In the genomic region with DNA sequence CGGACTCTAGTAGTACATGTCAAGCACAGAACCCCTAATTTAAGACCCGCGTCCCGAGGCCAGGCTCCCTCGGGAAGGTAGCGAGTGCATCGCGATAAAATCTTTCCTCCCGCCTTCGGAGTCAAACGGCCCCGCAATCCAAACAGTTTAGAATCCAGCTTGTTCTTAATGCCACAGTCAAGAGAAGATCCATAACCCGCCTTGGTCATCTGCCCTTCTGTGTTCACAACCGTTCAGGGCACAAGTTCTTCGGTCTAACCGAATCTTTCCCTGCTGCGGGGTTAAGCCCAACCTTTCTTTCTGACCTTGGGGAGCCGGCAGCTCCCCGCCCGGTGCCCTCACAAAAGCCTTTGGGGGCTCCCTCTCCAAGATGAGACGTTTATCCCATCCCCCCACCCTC, we compare ENCODE assay signal across 8 cellular contexts. TPM values are rescaled to one million over a fixed set of nuclear protein-coding genes. Genes with fewer than 3 reads are reported as not detected.
DNase-seq lines count a peak whose midpoint lies in the region; ATAC-seq, FAIRE-seq and TF ChIP-seq lines count a peak whose summit lies in the region.

No MANE protein-coding gene starts in this region.

- no peak for TF ChIP-seq EP300 in A549 (IDR thresholded peaks at IDR 0.05)
- TF ChIP-seq EP300 in esophagus muscularis mucosa (IDR thresholded peaks at IDR 0.05): no peak

- H3K27ac ChIP-seq in A549: peak overlapping the region; percentile 89 to 95
- H3K27ac ChIP-seq in esophagus muscularis mucosa (replicated peaks in 1 of 4): peak overlapping the region; percentile 82 to 90 (median 86)

- intact Hi-C loops in esophagus muscularis mucosa (cut with DNase I): no loop called here

- H2AFZ ChIP-seq in neuron (ENCODE audit: low read depth, low read length): peak overlapping the region; percentile 71

- no peak for TF ChIP-seq CTCF in A549 (IDR thresholded peaks at IDR 0.05)
- TF ChIP-seq CTCF in GM12875 (IDR thresholded peaks at IDR 0.05; ENCODE audit: borderline replicate concordance, insufficient read depth, low read depth, low read length): no peak
- TF ChIP-seq CTCF in esophagus muscularis mucosa (IDR thresholded peaks at IDR 0.05): no peak

- H3K4me1 ChIP-seq in A549 (peaks cover 50% of the 10 kb centered on the region), esophagus muscularis mucosa (peaks cover 47 to 66% (median 60%) of the 10 kb centered on the region in 4 donors), neuron (ENCODE audit: insufficient read depth, low read length) (peaks cover 31% of the 10 kb centered on the region)

- WGBS in A549 (ENCODE audit: missing lambda C conversion rate): 2% methylated on average over 21 of the region's 21 CpGs
- WGBS in esophagus muscularis mucosa: 0% methylated on average over 20 of the region's 21 CpGs

- no peak for TF ChIP-seq RAD21 in A549 (conservative IDR thresholded peaks at IDR 0.05 in 1 of 2, IDR thresholded peaks at IDR 0.05 in 1 of 2)

- no peaks in the 10 kb centered on the region for H3K27me3 Mint-ChIP-seq in T-cell

- H3K9me3 ChIP-seq in A549: no peaks in the 10 kb centered on the region
- no peaks in the 10 kb centered on the region for H3K9me3 ChIP-seq in esophagus muscularis mucosa
- H3K9me3 ChIP-seq in neuron (ENCODE audit: low read length): no peaks in the 10 kb centered on the region

- POLR2A ChIA-PET in A549 (lab: Yijun Ruan, JAX) (interaction anchor here (0.6 to 1.6 kb wide), 4 partner anchors 10 to 629 kb away, joined by 3 to 8 read pairs (median 4); partner anchors contain the start of gene COG1), T-cell (lab: Charles Lee) (interaction anchor here in 1 of 2 donors (0.6 to 0.9 kb wide), 3 partner anchors 20 to 38 kb away, joined by 5 to 6 read pairs (median 5); no protein-coding TSS in a partner anchor)

- peaks cover 68 to 70% (median 69%) of the 10 kb centered on the region in 3 donors for H3K4me1 Mint-ChIP-seq in T-cell

- H3K4me2 ChIP-seq in A549: peak overlapping the region; percentile 94

- peaks cover 16% of the 10 kb centered on the region for H3K36me3 Mint-ChIP-seq in T-cell

- DNase-seq in A549 (ENCODE audit: low read depth in 1 of 2, low spot score in 1 of 2): peak; percentile 23 to 43
- DNase-seq in T-cell: no peak
- DNase-seq in esophagus muscularis mucosa (ENCODE audit: extremely low spot score): no peak
- DNase-seq in GM12892 (ENCODE audit: insufficient read length): no peak
- DNase-seq in NCI-H510A treated with DMSO at 0.1 percent for 48 hours (lab: John Stamatoyannopoulos, UW): no peak

- H3K4me3 Mint-ChIP-seq in T-cell: peak overlapping the region; percentile 92 to 97 (median 95)

- peak overlapping the region; percentile 70 to 96 for H3K27ac Mint-ChIP-seq in T-cell

- peak in 1 of 2 experiments; percentile 32; a peak in 3 of 6 replicates for ATAC-seq in A549
- no peak for ATAC-seq in T-cell (replicated peaks in 1 of 4)
- ATAC-seq in HG03139 (IDR thresholded peaks at IDR 0.05; ENCODE audit: unreplicated experiment): no peak

- H3K36me3 ChIP-seq in esophagus muscularis mucosa (peaks cover 0 to 18% (median 12%) of the 10 kb centered on the region in 4 donors), neuron (ENCODE audit: insufficient read depth, low read length) (peaks cover 16% of the 10 kb centered on the region)

- H3K4me3 ChIP-seq in A549 (peak overlapping the region; percentile 88), GM12875 (ENCODE audit: low read depth, low read length) (peak overlapping the region; percentile 87), esophagus muscularis mucosa (peak overlapping the region; percentile 71 to 97 (median 82)), neuron (ENCODE audit: low read length) (peak overlapping the region; percentile 90)

- H3K27me3 ChIP-seq in esophagus muscularis mucosa: no peaks in the 10 kb centered on the region
- H3K27me3 ChIP-seq in neuron (ENCODE audit: insufficient read depth, low read length): no peaks in the 10 kb centered on the region

- FAIRE-seq in A549 (lab: Jason Lieb, UNC): no peak
- FAIRE-seq in GM12892 (lab: Jason Lieb, UNC): no peak

- TF ChIP-seq POLR2A in A549 (IDR thresholded peaks at IDR 0.05; ENCODE audit: low read length) (no peak), esophagus muscularis mucosa (IDR thresholded peaks at IDR 0.05; ENCODE audit: low read depth) (no peak), GM12892 (IDR thresholded peaks at IDR 0.05; ENCODE audit: low read depth, low read length) (no peak)

- no peaks in the 10 kb centered on the region for H3K9me3 Mint-ChIP-seq in T-cell

- CTCF ChIA-PET in A549 (lab: Yijun Ruan, JAX): interaction anchor here (0.6 to 4.2 kb wide), 15 partner anchors 10 to 674 kb away, joined by 3 to 26 read pairs (median 6); no protein-coding TSS in a partner anchor
- CTCF ChIA-PET in T-cell (lab: Charles Lee): interaction anchor here (0.6 to 2.3 kb wide), 5 partner anchors 11 to 40 kb away, joined by 3 to 16 read pairs (median 4); partner anchors contain the start of gene COG1 (in 1 of the 2)

TF ChIP-seq in A549, 52 proteins besides CTCF, POLR2A, EP300 and RAD21:
- TF ChIP-seq EHMT2 (IDR thresholded peaks at IDR 0.05; ENCODE audit: low read depth) (no peak), RNF2 (IDR thresholded peaks at IDR 0.05; ENCODE audit: borderline replicate concordance, low read depth) (no peak), MYC (IDR thresholded peaks at IDR 0.05; ENCODE audit: borderline replicate concordance, low read length) (no peak), CBX2 (IDR thresholded peaks at IDR 0.05; ENCODE audit: borderline replicate concordance, low read depth) (no peak), ZFP36 (IDR thresholded peaks at IDR 0.05; ENCODE audit: borderline replicate concordance, partially characterized antibody) (no peak)
- TF ChIP-seq, protein P1, sequence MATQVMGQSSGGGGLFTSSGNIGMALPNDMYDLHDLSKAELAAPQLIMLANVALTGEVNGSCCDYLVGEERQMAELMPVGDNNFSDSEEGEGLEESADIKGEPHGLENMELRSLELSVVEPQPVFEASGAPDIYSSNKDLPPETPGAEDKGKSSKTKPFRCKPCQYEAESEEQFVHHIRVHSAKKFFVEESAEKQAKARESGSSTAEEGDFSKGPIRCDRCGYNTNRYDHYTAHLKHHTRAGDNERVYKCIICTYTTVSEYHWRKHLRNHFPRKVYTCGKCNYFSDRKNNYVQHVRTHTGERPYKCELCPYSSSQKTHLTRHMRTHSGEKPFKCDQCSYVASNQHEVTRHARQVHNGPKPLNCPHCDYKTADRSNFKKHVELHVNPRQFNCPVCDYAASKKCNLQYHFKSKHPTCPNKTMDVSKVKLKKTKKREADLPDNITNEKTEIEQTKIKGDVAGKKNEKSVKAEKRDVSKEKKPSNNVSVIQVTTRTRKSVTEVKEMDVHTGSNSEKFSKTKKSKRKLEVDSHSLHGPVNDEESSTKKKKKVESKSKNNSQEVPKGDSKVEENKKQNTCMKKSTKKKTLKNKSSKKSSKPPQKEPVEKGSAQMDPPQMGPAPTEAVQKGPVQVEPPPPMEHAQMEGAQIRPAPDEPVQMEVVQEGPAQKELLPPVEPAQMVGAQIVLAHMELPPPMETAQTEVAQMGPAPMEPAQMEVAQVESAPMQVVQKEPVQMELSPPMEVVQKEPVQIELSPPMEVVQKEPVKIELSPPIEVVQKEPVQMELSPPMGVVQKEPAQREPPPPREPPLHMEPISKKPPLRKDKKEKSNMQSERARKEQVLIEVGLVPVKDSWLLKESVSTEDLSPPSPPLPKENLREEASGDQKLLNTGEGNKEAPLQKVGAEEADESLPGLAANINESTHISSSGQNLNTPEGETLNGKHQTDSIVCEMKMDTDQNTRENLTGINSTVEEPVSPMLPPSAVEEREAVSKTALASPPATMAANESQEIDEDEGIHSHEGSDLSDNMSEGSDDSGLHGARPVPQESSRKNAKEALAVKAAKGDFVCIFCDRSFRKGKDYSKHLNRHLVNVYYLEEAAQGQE (IDR thresholded peaks at IDR 0.05): no peak
- TF ChIP-seq, protein P2, sequence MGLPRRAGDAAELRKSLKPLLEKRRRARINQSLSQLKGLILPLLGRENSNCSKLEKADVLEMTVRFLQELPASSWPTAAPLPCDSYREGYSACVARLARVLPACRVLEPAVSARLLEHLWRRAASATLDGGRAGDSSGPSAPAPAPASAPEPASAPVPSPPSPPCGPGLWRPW (IDR thresholded peaks at IDR 0.05): no peak

RNA-seq across cellular contexts. Expression of gene CPSF4L, which starts 30.3 kb away (rescaled TPM):
- polyA plus RNA-seq in A549 (2011; rRNA removed) (0.13 and 0.17 TPM in 2 replicates), A549 (2017; fragmentation: RNase III; extraction: RNeasy Plus Mini Kit Qiagen cat#74134 plus additional on column Dnase treatment) (not detected in 3 replicates)
- polyA plus RNA-seq in A549 (2012; cell fraction: cytosol; rRNA removed): not detected in 2 replicates
- polyA plus RNA-seq in A549 (2012; cell fraction: nucleus; rRNA removed): 0.27 TPM in 1 of 2 replicates, not detected in the other
- polyA minus RNA-seq in A549 (2011; rRNA and poly(A)+ RNA removed): not detected in 2 replicates
- total RNA-seq in T-cell (not detected), esophagus muscularis mucosa (not detected)
- not detected for polyA plus RNA-seq in GM12892 (2012; ENCODE audit: missing spikeins)

RNA-seq across cellular contexts. Expression of gene COG1, which starts 38.5 kb away (rescaled TPM):
- 26.0 and 30.6 TPM in 2 replicates for polyA plus RNA-seq in A549 (2011; rRNA removed)
- polyA plus RNA-seq in A549 (2012; cell fraction: cytosol; rRNA removed): 21.0 and 22.6 TPM in 2 replicates
- polyA plus RNA-seq in A549 (2012; cell fraction: nucleus; rRNA removed): 38.5 and 46.0 TPM in 2 replicates
- 19.5 to 22.1 TPM (median 21.7 TPM) in 3 replicates for polyA plus RNA-seq in A549 (2017; fragmentation: RNase III; extraction: RNeasy Plus Mini Kit Qiagen cat#74134 plus additional on column Dnase treatment)
- 49.8 and 51.7 TPM in 2 replicates for polyA minus RNA-seq in A549 (2011; rRNA and poly(A)+ RNA removed)
- 10 to 100 TPM; 66.3 to 77.2 (median 73.3) TPM for total RNA-seq in T-cell
- total RNA-seq in esophagus muscularis mucosa: 10 to 100 TPM; 19.1 to 36.5 (median 27.3) TPM
- 10.9 TPM for polyA plus RNA-seq in GM12892 (2012; ENCODE audit: missing spikeins)

Comparison
In these comparisons a context has a peak if more than half of its experiments do, and no peak if none do; other contexts are left out.
1. DNase-seq: peak in A549 (2 of 2); none in T-cell (0 of 34), esophagus muscularis mucosa (single experiment), GM12892 (single experiment) and NCI-H510A treated with DMSO at 0.1 percent for 48 hours (single experiment).
2. Peak in every context shown above with its lines, with median percentiles within 50 percentile points of each other: H3K4me3 ChIP-seq.